8 cellular contexts compared by ENCODE assay signal in the genomic region with DNA sequence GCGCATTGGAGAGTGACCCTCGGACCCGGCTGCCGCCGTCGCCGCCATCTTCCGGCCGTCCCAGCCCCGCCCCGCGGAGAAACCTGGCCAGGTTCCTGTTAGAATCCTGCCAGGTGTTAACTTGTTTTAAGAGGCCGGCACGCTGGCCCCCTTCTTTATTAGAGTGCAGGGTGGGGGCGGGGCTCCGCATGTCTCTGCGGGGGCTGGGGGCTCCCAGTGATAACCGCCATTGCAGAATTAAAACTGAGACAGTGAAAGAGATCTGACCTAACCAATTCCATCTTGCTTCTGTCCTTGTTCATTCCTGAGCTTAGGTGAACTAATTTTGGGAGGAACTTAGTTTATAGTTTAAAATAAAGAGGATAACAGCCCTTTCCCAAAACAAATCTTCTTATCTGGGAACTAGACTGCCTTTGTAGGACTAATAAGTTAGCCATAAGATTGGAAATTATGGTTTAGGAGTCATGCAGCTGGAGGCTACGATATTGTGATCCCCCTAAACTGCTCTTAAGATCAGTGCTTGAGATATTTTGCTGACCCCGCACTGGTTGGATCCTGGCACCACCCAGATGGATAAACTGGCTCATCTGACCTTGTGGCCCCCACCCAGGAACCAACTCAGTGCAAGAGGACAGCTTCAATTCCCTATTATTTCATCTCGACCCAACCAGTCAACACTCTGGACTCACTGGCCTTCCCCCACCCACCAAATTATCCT. TPM values are rescaled to one million over a fixed set of nuclear protein-coding genes. Genes with fewer than 3 reads are reported as not detected.
DNase-seq lines count a peak whose midpoint lies in the region; ATAC-seq and TF ChIP-seq lines count a peak whose summit lies in the region.

No MANE protein-coding gene starts in this region.

- H3K4me3 Mint-ChIP-seq in stimulated activated naive CD8-positive, alpha-beta T cell treated with anti-CD3 and anti-CD28 coated beads, Interleukin-15, Interleukin-2, amounts not matched to agents 100 ng/mL and 50 ng/mL, for 24 hours, result peak overlapping the region; percentile 99
- H3K4me3 Mint-ChIP-seq in brain, result peak overlapping the region; percentile 91 to 98 (median 97)
- peak overlapping the region; percentile 88 for H3K4me3 Mint-ChIP-seq in mesothelial cell of epicardium

- no peaks in the 10 kb centered on the region for H3K27me3 Mint-ChIP-seq in stimulated activated naive CD8-positive, alpha-beta T cell treated with anti-CD3 and anti-CD28 coated beads, Interleukin-15, Interleukin-2, amounts not matched to agents 100 ng/mL and 50 ng/mL, for 24 hours
- no peaks in the 10 kb centered on the region for H3K27me3 Mint-ChIP-seq in brain
- H3K27me3 Mint-ChIP-seq in mesothelial cell of epicardium (ENCODE audit: low read depth), result no peaks in the 10 kb centered on the region

- peaks cover 34% of the 10 kb centered on the region for H3K36me3 Mint-ChIP-seq in stimulated activated naive CD8-positive, alpha-beta T cell treated with anti-CD3 and anti-CD28 coated beads, Interleukin-15, Interleukin-2, amounts not matched to agents 100 ng/mL and 50 ng/mL, for 24 hours (ENCODE audit: low read depth)
- H3K36me3 Mint-ChIP-seq in brain (peaks cover 18% of the 10 kb centered on the region), mesothelial cell of epicardium (peaks cover 3% of the 10 kb centered on the region)

- H3K9me3 ChIP-seq in aorta (ENCODE audit: control insufficient read depth, low read length), result no peaks in the 10 kb centered on the region

- H3K27me3 ChIP-seq in aorta (ENCODE audit: control insufficient read depth in 1 of 2, insufficient read depth in 2 of 2, low read length in 1 of 2), result no peaks in the 10 kb centered on the region

- no peaks in the 10 kb centered on the region for H3K4me1 ChIP-seq in aorta (ENCODE audit: control insufficient read depth in 1 of 2, insufficient read depth in 2 of 2, low read length in 2 of 2)

- peak overlapping the region; percentile 53 to 65 for H3K4me3 ChIP-seq in aorta (ENCODE audit: low read length in 2 of 2)

- ATAC-seq in stimulated activated naive CD8-positive, alpha-beta T cell treated with anti-CD3 and anti-CD28 coated beads, Interleukin-15, Interleukin-2, amounts not matched to agents 100 U/mL and 50 U/mL, for 24 hours, result no peak
- no peak for ATAC-seq in aorta (ENCODE audit: low FRiP score)

- DNase-seq in stimulated activated naive CD8-positive, alpha-beta T cell treated with anti-CD3 and anti-CD28 coated beads, Interleukin-15, Interleukin-2, amounts not matched to agents 100 U/mL and 50 U/mL, for 24 hours, result no peak
- DNase-seq in mesothelial cell of epicardium (ENCODE audit: low spot score in 2 of 2, unreplicated experiment in 2 of 2) (no peak), aorta (no peak), anterior cingulate cortex (lab: John Stamatoyannopoulos, UW) (no peak), LoVo (ENCODE audit: low spot score) (no peak), NCI-H1105 (lab: John Stamatoyannopoulos, UW) (no peak)

- peaks cover 49% of the 10 kb centered on the region for H3K4me1 Mint-ChIP-seq in stimulated activated naive CD8-positive, alpha-beta T cell treated with anti-CD3 and anti-CD28 coated beads, Interleukin-15, Interleukin-2, amounts not matched to agents 100 ng/mL and 50 ng/mL, for 24 hours (ENCODE audit: low read depth)
- peaks cover 56% of the 10 kb centered on the region for H3K4me1 Mint-ChIP-seq in brain
- peaks cover 41% of the 10 kb centered on the region for H3K4me1 Mint-ChIP-seq in mesothelial cell of epicardium

- no peaks in the 10 kb centered on the region for H3K9me3 Mint-ChIP-seq in stimulated activated naive CD8-positive, alpha-beta T cell treated with anti-CD3 and anti-CD28 coated beads, Interleukin-15, Interleukin-2, amounts not matched to agents 100 ng/mL and 50 ng/mL, for 24 hours
- H3K9me3 Mint-ChIP-seq in brain (no peaks in the 10 kb centered on the region), mesothelial cell of epicardium (no peaks in the 10 kb centered on the region)

- no peaks in the 10 kb centered on the region for H3K36me3 ChIP-seq in aorta (ENCODE audit: control insufficient read depth in 1 of 2, insufficient read depth in 2 of 2, low read length in 1 of 2)

- peak overlapping the region; percentile 91 for H3K27ac Mint-ChIP-seq in stimulated activated naive CD8-positive, alpha-beta T cell treated with anti-CD3 and anti-CD28 coated beads, Interleukin-15, Interleukin-2, amounts not matched to agents 100 ng/mL and 50 ng/mL, for 24 hours
- peak overlapping the region; percentile 92 to 97 (median 95) for H3K27ac Mint-ChIP-seq in brain
- peak overlapping the region; percentile 95 for H3K27ac Mint-ChIP-seq in mesothelial cell of epicardium

- no peak overlapping the region for H3K27ac ChIP-seq in aorta (ENCODE audit: low read depth in 1 of 2, low read length in 2 of 2)

- WGBS in aorta, 2 donors, result 11 to 12% methylated on average over 18 to 21 of the region's 21 CpGs

- intact Hi-C loops in aorta (cut with DNase I), result loop anchor here in 1 of 2 donors (5.0 kb wide), 2 partner anchors 43 to 58 kb away; partner anchors contain the start of genes CIAO1 and TMEM127

- no peak for TF ChIP-seq CTCF in brain (conservative IDR thresholded peaks at IDR 0.05)
- TF ChIP-seq CTCF in mesothelial cell of epicardium (IDR thresholded peaks at IDR 0.05; ENCODE audit: unreplicated experiment), result no peak

RNA-seq across cellular contexts. Expression of gene STARD7, which starts 0.5 kb away (rescaled TPM):
- polyA plus RNA-seq in brain (ENCODE audit: insufficient read depth, low read depth, low replicate concordance) (83.6 TPM), aorta (10 to 100 TPM; 23.8 to 36.3 TPM)
- total RNA-seq in mesothelial cell of epicardium (107 to 109 TPM (median 108 TPM) in 3 replicates), aorta (10 to 100 TPM; 69.3 to 72.7 TPM)

RNA-seq across cellular contexts. Expression of gene TMEM127, which starts 56.6 kb away (rescaled TPM):
- polyA plus RNA-seq in brain (ENCODE audit: insufficient read depth, low read depth, low replicate concordance) (52.5 TPM), aorta (10 to 100 TPM in 1 of 2 donors, 1 to 10 TPM in 1; 8.3 to 23.4 TPM)
- total RNA-seq in mesothelial cell of epicardium (30.1 to 36.2 TPM (median 32.5 TPM) in 3 replicates), aorta (10 to 100 TPM; 53.4 to 53.8 TPM)

RNA-seq across cellular contexts. Expression of gene CIAO1, which starts 56.9 kb away (rescaled TPM):
- polyA plus RNA-seq in brain (ENCODE audit: insufficient read depth, low read depth, low replicate concordance) (58.6 TPM), aorta (10 to 100 TPM; 25.8 to 49.1 TPM)
- total RNA-seq in mesothelial cell of epicardium (73.8 to 74.6 TPM (median 74.2 TPM) in 3 replicates), aorta (10 to 100 TPM; 46.4 to 57.1 TPM)
